9 cellular contexts compared by ENCODE assay signal in genomic region chr6:43269273-43270007, GRCh38. TPM values are rescaled to one million over a fixed set of nuclear protein-coding genes. Genes with fewer than 3 reads are reported as not detected.
DNase-seq lines count a peak whose midpoint lies in the region; ATAC-seq, FAIRE-seq and TF ChIP-seq lines count a peak whose summit lies in the region.
"Had no signal": no experiment of that assay in that cellular context is flagged by ENCODE, and none has a peak within 500 bp of the region (broad histone marks: within the 10 kb centered on the region; RNA-seq: fewer than 3 reads in every experiment).

No MANE protein-coding gene starts in this region.

- H3K9me3 ChIP-seq in osteoblast (ENCODE audit: low read depth, low read length) = no peaks in the 10 kb centered on the region

- H3K27ac ChIP-seq in osteoblast (ENCODE audit: low read depth, low read length) (no peak overlapping the region), substantia nigra (ENCODE audit: low read depth, low read length, poor library complexity, severe bottlenecking) (no peak overlapping the region)

- H3K36me3 ChIP-seq in osteoblast (ENCODE audit: insufficient read depth, low read length) = no peaks in the 10 kb centered on the region

- TF ChIP-seq CTCF in epithelial cell of proximal tubule (conservative IDR thresholded peaks at IDR 0.05; ENCODE audit: low read depth, low read length) (no peak), osteoblast (IDR thresholded peaks at IDR 0.05; ENCODE audit: extremely low read depth, low read depth, low read length) (no peak)

- ATAC-seq in GM19455 (IDR thresholded peaks at IDR 0.05; ENCODE audit: unreplicated experiment) (no peak), HG02981 (IDR thresholded peaks at IDR 0.05; ENCODE audit: unreplicated experiment) (no peak)

- H3K4me2 ChIP-seq in osteoblast (ENCODE audit: insufficient read depth, low read length) = peak overlapping the region; percentile 74

- peaks cover 30% of the 10 kb centered on the region for H3K27me3 ChIP-seq in osteoblast (ENCODE audit: insufficient read depth, low read length)

- DNase-seq in GM12891 (ENCODE audit: insufficient read length, low spot score) (no peak), epithelial cell of proximal tubule (ENCODE audit: low read depth) (no peak), osteoblast (ENCODE audit: insufficient read length, low spot score, missing footprints) (peak; percentile 90), putamen (ENCODE audit: low spot score) (no peak), substantia nigra (lab: John Stamatoyannopoulos, UW) (no peak)
- peak; percentile 46 for DNase-seq in activated CD4-positive, alpha-beta T cell treated with anti-CD3 and anti-CD28 coated beads, Interleukin-2, amount 50 U/mL, for 1 hour

- H4K20me1 ChIP-seq in osteoblast (ENCODE audit: insufficient read depth, low read length) = no peaks in the 10 kb centered on the region

- H3K4me3 ChIP-seq in epithelial cell of proximal tubule (ENCODE audit: low read depth, low read length) (peak overlapping the region; percentile 42), osteoblast (ENCODE audit: insufficient read depth, low read length) (peak overlapping the region; percentile 59)

- H3K79me2 ChIP-seq in osteoblast (ENCODE audit: insufficient read depth, low read length) = no peaks in the 10 kb centered on the region

- peak overlapping the region; percentile 82 for H2AFZ ChIP-seq in osteoblast (ENCODE audit: low read length)

- FAIRE-seq in GM12891 (lab: Jason Lieb, UNC) = peak; percentile 52

- peaks cover 9% of the 10 kb centered on the region for H3K4me1 ChIP-seq in osteoblast (ENCODE audit: insufficient read depth, low read length)

- TF ChIP-seq POLR2A in GM12891 (IDR thresholded peaks at IDR 0.05; ENCODE audit: low read depth, low read length) = no peak

TF ChIP-seq in GM12891, 5 proteins besides CTCF, POLR2A, EP300 and RAD21:
- TF ChIP-seq TAF1 (IDR thresholded peaks at IDR 0.05; ENCODE audit: low read depth, low read length) = no peak

RNA-seq across cellular contexts. Expression of gene TTBK1, which starts 26.2 kb away (rescaled TPM):
- 0.03 TPM for polyA plus RNA-seq in GM12891 (2012; ENCODE audit: low read depth, missing spikeins)
- under 0.01 and 0.07 TPM in 2 replicates for total RNA-seq in epithelial cell of proximal tubule
- under 0.01 TPM in 1 of 2 replicates, not detected in the other for total RNA-seq in osteoblast

RNA-seq across cellular contexts. Expression of gene SLC22A7, which starts 28.6 kb away (rescaled TPM):
- polyA plus RNA-seq in GM12891 (2012; ENCODE audit: low read depth, missing spikeins) = 0.37 TPM
- total RNA-seq in epithelial cell of proximal tubule (not detected in 2 replicates), osteoblast (not detected in 2 replicates)
- total RNA-seq: lung microvascular endothelial cell had no signal

RNA-seq across cellular contexts. Expression of gene CRIP3, which starts 39.2 kb away (rescaled TPM):
- 12.2 TPM for polyA plus RNA-seq in GM12891 (2012; ENCODE audit: low read depth, missing spikeins)
- not detected in 2 replicates for total RNA-seq in epithelial cell of proximal tubule
- 0.59 TPM in 1 of 2 replicates, not detected in the other for total RNA-seq in osteoblast
- total RNA-seq: lung microvascular endothelial cell had no signal

RNA-seq across cellular contexts. Expression of gene DNPH1, which starts 40.2 kb away (rescaled TPM):
- polyA plus RNA-seq in GM12891 (2012; ENCODE audit: low read depth, missing spikeins) = 113 TPM
- total RNA-seq in epithelial cell of proximal tubule (140 and 299 TPM in 2 replicates), osteoblast (32.9 and 33.3 TPM in 2 replicates)

Comparison
In these comparisons a context has a peak if more than half of its experiments do, and no peak if none do; other contexts are left out.
1. DNase-seq: peak in activated CD4-positive, alpha-beta T cell treated with anti-CD3 and anti-CD28 coated beads, Interleukin-2, amount 50 U/mL, for 1 hour (single experiment) and osteoblast (single experiment); none in GM12891 (single experiment), epithelial cell of proximal tubule (single experiment), putamen (single experiment) and substantia nigra (0 of 49).